2 cellular contexts compared by ENCODE assay signal in the genomic region with DNA sequence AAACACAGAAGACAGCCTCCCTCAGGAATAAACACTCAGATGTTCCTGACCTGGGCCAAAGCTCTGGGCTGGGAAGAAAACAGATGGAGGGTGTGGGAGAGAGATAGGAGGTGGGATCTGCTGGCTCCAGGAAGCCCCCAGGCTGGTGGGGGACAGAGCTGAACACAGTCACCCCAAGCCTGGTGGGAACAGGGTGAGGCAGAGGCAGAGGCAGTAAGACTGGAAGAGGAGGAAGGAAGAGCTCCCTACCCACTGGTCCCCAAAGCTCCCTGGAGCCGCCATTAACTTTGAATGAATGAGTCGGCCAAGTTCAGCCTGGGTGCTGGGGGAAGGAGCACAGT.
TF ChIP-seq lines count a peak whose summit lies in the region.

No MANE protein-coding gene starts in this region.

TF ChIP-seq in GM23338, 12 proteins besides CTCF, POLR2A, EP300 and RAD21 (continues in another document):
- TF ChIP-seq ZNF462 (CRISPR knock-in tag; IDR thresholded peaks at IDR 0.05) (no peak), STAT1 (IDR thresholded peaks at IDR 0.05; ENCODE audit: unreplicated experiment) (no peak), JUNB (IDR thresholded peaks at IDR 0.05; ENCODE audit: unreplicated experiment) (no peak), CREB1 (CRISPR knock-in tag; IDR thresholded peaks at IDR 0.05; ENCODE audit: low read depth) (no peak), EZH2phosphoT487 (IDR thresholded peaks at IDR 0.05; ENCODE audit: unreplicated experiment) (no peak), NANOG (IDR thresholded peaks at IDR 0.05; ENCODE audit: borderline replicate concordance) (no peak), EZH2 (IDR thresholded peaks at IDR 0.05; ENCODE audit: low read depth, unreplicated experiment) (no peak), ZNF114 (CRISPR knock-in tag; IDR thresholded peaks at IDR 0.05) (no peak), ZNF331 (CRISPR knock-in tag; IDR thresholded peaks at IDR 0.05; ENCODE audit: low read depth) (no peak)
- TF ChIP-seq, protein P1, sequence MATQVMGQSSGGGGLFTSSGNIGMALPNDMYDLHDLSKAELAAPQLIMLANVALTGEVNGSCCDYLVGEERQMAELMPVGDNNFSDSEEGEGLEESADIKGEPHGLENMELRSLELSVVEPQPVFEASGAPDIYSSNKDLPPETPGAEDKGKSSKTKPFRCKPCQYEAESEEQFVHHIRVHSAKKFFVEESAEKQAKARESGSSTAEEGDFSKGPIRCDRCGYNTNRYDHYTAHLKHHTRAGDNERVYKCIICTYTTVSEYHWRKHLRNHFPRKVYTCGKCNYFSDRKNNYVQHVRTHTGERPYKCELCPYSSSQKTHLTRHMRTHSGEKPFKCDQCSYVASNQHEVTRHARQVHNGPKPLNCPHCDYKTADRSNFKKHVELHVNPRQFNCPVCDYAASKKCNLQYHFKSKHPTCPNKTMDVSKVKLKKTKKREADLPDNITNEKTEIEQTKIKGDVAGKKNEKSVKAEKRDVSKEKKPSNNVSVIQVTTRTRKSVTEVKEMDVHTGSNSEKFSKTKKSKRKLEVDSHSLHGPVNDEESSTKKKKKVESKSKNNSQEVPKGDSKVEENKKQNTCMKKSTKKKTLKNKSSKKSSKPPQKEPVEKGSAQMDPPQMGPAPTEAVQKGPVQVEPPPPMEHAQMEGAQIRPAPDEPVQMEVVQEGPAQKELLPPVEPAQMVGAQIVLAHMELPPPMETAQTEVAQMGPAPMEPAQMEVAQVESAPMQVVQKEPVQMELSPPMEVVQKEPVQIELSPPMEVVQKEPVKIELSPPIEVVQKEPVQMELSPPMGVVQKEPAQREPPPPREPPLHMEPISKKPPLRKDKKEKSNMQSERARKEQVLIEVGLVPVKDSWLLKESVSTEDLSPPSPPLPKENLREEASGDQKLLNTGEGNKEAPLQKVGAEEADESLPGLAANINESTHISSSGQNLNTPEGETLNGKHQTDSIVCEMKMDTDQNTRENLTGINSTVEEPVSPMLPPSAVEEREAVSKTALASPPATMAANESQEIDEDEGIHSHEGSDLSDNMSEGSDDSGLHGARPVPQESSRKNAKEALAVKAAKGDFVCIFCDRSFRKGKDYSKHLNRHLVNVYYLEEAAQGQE (IDR thresholded peaks at IDR 0.05; ENCODE audit: unreplicated experiment) = no peak
- TF ChIP-seq, protein P2, sequence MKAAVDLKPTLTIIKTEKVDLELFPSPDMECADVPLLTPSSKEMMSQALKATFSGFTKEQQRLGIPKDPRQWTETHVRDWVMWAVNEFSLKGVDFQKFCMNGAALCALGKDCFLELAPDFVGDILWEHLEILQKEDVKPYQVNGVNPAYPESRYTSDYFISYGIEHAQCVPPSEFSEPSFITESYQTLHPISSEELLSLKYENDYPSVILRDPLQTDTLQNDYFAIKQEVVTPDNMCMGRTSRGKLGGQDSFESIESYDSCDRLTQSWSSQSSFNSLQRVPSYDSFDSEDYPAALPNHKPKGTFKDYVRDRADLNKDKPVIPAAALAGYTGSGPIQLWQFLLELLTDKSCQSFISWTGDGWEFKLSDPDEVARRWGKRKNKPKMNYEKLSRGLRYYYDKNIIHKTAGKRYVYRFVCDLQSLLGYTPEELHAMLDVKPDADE (IDR thresholded peaks at IDR 0.05) = no peak

TF ChIP-seq in WTC11, 78 proteins besides CTCF, POLR2A, EP300 and RAD21 (continued from another document):
- no peak for TF ChIP-seq AFF4 (CRISPR knock-in tag; IDR thresholded peaks at IDR 0.05; ENCODE audit: borderline replicate concordance)
- no peak for TF ChIP-seq HMGA2 (CRISPR knock-in tag; IDR thresholded peaks at IDR 0.05)
- TF ChIP-seq ZNF512 (CRISPR knock-in tag; IDR thresholded peaks at IDR 0.05; ENCODE audit: borderline replicate concordance) = no peak
